1 cellular context compared by ENCODE assay signal in genomic region chr21:33069994-33070811, GRCh38.
TF ChIP-seq lines count a peak whose summit lies in the region.

A gene with protein sequence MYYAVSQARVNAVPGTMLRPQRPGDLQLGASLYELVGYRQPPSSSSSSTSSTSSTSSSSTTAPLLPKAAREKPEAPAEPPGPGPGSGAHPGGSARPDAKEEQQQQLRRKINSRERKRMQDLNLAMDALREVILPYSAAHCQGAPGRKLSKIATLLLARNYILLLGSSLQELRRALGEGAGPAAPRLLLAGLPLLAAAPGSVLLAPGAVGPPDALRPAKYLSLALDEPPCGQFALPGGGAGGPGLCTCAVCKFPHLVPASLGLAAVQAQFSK (plus strand): TSS chr21:33070141. CDS start chr21:33070247, 106 bp downstream.

TF ChIP-seq in HEK293, 187 proteins besides CTCF, POLR2A, EP300 and RAD21 (continued from another document):
- no peak for TF ChIP-seq PRDM1 (tag by site-specific recombination; IDR thresholded peaks at IDR 0.05)
- TF ChIP-seq ZNF558 (tag by site-specific recombination; IDR thresholded peaks at IDR 0.05), result no peak
- no peak for TF ChIP-seq ZSCAN18 (tag by site-specific recombination; IDR thresholded peaks at IDR 0.05)
- no peak for TF ChIP-seq ZNF510 (tag by site-specific recombination; IDR thresholded peaks at IDR 0.05; ENCODE audit: insufficient replicate concordance)
- TF ChIP-seq, protein P1, sequence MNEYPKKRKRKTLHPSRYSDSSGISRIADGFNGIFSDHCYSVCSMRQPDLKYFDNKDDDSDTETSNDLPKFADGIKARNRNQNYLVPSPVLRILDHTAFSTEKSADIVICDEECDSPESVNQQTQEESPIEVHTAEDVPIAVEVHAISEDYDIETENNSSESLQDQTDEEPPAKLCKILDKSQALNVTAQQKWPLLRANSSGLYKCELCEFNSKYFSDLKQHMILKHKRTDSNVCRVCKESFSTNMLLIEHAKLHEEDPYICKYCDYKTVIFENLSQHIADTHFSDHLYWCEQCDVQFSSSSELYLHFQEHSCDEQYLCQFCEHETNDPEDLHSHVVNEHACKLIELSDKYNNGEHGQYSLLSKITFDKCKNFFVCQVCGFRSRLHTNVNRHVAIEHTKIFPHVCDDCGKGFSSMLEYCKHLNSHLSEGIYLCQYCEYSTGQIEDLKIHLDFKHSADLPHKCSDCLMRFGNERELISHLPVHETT (tag by site-specific recombination; IDR thresholded peaks at IDR 0.05), result no peak
- TF ChIP-seq BCL11A (tag by site-specific recombination; IDR thresholded peaks at IDR 0.05; ENCODE audit: low read depth), result no peak
- TF ChIP-seq ZNF214 (tag by site-specific recombination; IDR thresholded peaks at IDR 0.05; ENCODE audit: borderline replicate concordance), result no peak
- no peak for TF ChIP-seq ZNF175 (tag by site-specific recombination; IDR thresholded peaks at IDR 0.05)
- TF ChIP-seq ZNF629 (tag by site-specific recombination; IDR thresholded peaks at IDR 0.05), result no peak
- TF ChIP-seq ZBTB8A (tag by site-specific recombination; IDR thresholded peaks at IDR 0.05), result peak; percentile 95
- TF ChIP-seq ZNF112 (tag by site-specific recombination; IDR thresholded peaks at IDR 0.05), result no peak
- TF ChIP-seq ZBTB48 (tag by site-specific recombination; IDR thresholded peaks at IDR 0.05), result peak; percentile 38; the same call in 1 of the 2 replicates
- 0 out of 2 replicates have a peak, but pooled peaks have one; percentile 24 for TF ChIP-seq ZSCAN23 (tag by site-specific recombination; IDR thresholded peaks at IDR 0.05)
- peak; percentile 82 for TF ChIP-seq PBX3 (CRISPR knock-in tag; IDR thresholded peaks at IDR 0.05)
- TF ChIP-seq, protein P2, sequence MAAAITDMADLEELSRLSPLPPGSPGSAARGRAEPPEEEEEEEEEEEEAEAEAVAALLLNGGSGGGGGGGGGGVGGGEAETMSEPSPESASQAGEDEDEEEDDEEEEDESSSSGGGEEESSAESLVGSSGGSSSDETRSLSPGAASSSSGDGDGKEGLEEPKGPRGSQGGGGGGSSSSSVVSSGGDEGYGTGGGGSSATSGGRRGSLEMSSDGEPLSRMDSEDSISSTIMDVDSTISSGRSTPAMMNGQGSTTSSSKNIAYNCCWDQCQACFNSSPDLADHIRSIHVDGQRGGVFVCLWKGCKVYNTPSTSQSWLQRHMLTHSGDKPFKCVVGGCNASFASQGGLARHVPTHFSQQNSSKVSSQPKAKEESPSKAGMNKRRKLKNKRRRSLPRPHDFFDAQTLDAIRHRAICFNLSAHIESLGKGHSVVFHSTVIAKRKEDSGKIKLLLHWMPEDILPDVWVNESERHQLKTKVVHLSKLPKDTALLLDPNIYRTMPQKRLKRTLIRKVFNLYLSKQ (tag by site-specific recombination; IDR thresholded peaks at IDR 0.05; ENCODE audit: borderline replicate concordance), result no peak
- TF ChIP-seq ZNF704 (tag by site-specific recombination; IDR thresholded peaks at IDR 0.05), result no peak; the same call in 1 of the 2 replicates
- no peak for TF ChIP-seq YY2 (tag by site-specific recombination; IDR thresholded peaks at IDR 0.05)
- no peak for TF ChIP-seq ZNF830 (tag by site-specific recombination; IDR thresholded peaks at IDR 0.05; ENCODE audit: low read depth)
- TF ChIP-seq, protein P3, sequence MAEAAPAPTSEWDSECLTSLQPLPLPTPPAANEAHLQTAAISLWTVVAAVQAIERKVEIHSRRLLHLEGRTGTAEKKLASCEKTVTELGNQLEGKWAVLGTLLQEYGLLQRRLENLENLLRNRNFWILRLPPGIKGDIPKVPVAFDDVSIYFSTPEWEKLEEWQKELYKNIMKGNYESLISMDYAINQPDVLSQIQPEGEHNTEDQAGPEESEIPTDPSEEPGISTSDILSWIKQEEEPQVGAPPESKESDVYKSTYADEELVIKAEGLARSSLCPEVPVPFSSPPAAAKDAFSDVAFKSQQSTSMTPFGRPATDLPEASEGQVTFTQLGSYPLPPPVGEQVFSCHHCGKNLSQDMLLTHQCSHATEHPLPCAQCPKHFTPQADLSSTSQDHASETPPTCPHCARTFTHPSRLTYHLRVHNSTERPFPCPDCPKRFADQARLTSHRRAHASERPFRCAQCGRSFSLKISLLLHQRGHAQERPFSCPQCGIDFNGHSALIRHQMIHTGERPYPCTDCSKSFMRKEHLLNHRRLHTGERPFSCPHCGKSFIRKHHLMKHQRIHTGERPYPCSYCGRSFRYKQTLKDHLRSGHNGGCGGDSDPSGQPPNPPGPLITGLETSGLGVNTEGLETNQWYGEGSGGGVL (tag by site-specific recombination; IDR thresholded peaks at IDR 0.05), result peak; percentile 86
- TF ChIP-seq, protein P4, sequence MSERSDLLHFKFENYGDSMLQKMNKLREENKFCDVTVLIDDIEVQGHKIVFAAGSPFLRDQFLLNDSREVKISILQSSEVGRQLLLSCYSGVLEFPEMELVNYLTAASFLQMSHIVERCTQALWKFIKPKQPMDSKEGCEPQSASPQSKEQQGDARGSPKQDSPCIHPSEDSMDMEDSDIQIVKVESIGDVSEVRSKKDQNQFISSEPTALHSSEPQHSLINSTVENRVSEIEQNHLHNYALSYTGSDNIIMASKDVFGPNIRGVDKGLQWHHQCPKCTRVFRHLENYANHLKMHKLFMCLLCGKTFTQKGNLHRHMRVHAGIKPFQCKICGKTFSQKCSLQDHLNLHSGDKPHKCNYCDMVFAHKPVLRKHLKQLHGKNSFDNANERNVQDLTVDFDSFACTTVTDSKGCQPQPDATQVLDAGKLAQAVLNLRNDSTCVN (tag by site-specific recombination; optimal IDR thresholded peaks at IDR 0.05), result peak; percentile 98
- no peak for TF ChIP-seq ZNF623 (tag by site-specific recombination; IDR thresholded peaks at IDR 0.05)
- TF ChIP-seq, protein P5, sequence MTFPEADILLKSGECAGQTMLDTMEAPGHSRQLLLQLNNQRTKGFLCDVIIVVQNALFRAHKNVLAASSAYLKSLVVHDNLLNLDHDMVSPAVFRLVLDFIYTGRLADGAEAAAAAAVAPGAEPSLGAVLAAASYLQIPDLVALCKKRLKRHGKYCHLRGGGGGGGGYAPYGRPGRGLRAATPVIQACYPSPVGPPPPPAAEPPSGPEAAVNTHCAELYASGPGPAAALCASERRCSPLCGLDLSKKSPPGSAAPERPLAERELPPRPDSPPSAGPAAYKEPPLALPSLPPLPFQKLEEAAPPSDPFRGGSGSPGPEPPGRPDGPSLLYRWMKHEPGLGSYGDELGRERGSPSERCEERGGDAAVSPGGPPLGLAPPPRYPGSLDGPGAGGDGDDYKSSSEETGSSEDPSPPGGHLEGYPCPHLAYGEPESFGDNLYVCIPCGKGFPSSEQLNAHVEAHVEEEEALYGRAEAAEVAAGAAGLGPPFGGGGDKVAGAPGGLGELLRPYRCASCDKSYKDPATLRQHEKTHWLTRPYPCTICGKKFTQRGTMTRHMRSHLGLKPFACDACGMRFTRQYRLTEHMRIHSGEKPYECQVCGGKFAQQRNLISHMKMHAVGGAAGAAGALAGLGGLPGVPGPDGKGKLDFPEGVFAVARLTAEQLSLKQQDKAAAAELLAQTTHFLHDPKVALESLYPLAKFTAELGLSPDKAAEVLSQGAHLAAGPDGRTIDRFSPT (tag by site-specific recombination; IDR thresholded peaks at IDR 0.05), result no peak
- TF ChIP-seq ZNF692 (tag by site-specific recombination; IDR thresholded peaks at IDR 0.05), result peak; percentile 100
- TF ChIP-seq ZNF302 (tag by site-specific recombination; IDR thresholded peaks at IDR 0.05; ENCODE audit: low read depth), result no peak
- no peak for TF ChIP-seq ZNF701 (tag by site-specific recombination; IDR thresholded peaks at IDR 0.05)
- TF ChIP-seq SP7 (tag by site-specific recombination; IDR thresholded peaks at IDR 0.05), result peak; percentile 46; the same call in 1 of the 2 replicates
- peak; percentile 43 for TF ChIP-seq KLF9 (tag by site-specific recombination; IDR thresholded peaks at IDR 0.05; ENCODE audit: low read depth)
- TF ChIP-seq ZNF571 (tag by site-specific recombination; IDR thresholded peaks at IDR 0.05), result no peak
- TF ChIP-seq, protein P6, sequence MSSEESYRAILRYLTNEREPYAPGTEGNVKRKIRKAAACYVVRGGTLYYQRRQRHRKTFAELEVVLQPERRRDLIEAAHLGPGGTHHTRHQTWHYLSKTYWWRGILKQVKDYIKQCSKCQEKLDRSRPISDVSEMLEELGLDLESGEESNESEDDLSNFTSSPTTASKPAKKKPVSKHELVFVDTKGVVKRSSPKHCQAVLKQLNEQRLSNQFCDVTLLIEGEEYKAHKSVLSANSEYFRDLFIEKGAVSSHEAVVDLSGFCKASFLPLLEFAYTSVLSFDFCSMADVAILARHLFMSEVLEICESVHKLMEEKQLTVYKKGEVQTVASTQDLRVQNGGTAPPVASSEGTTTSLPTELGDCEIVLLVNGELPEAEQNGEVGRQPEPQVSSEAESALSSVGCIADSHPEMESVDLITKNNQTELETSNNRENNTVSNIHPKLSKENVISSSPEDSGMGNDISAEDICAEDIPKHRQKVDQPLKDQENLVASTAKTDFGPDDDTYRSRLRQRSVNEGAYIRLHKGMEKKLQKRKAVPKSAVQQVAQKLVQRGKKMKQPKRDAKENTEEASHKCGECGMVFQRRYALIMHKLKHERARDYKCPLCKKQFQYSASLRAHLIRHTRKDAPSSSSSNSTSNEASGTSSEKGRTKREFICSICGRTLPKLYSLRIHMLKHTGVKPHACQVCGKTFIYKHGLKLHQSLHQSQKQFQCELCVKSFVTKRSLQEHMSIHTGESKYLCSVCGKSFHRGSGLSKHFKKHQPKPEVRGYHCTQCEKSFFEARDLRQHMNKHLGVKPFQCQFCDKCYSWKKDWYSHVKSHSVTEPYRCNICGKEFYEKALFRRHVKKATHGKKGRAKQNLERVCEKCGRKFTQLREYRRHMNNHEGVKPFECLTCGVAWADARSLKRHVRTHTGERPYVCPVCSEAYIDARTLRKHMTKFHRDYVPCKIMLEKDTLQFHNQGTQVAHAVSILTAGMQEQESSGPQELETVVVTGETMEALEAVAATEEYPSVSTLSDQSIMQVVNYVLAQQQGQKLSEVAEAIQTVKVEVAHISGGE (tag by site-specific recombination; conservative IDR thresholded peaks at IDR 0.05; ENCODE audit: low read depth), result no peak
- peak; percentile 21; the same call in 1 of the 2 replicates for TF ChIP-seq ZBTB44 (tag by site-specific recombination; IDR thresholded peaks at IDR 0.05)
- TF ChIP-seq ZIC2 (tag by site-specific recombination; IDR thresholded peaks at IDR 0.05), result peak; percentile 39
